8 cellular contexts compared by ENCODE assay signal in the genomic region with DNA sequence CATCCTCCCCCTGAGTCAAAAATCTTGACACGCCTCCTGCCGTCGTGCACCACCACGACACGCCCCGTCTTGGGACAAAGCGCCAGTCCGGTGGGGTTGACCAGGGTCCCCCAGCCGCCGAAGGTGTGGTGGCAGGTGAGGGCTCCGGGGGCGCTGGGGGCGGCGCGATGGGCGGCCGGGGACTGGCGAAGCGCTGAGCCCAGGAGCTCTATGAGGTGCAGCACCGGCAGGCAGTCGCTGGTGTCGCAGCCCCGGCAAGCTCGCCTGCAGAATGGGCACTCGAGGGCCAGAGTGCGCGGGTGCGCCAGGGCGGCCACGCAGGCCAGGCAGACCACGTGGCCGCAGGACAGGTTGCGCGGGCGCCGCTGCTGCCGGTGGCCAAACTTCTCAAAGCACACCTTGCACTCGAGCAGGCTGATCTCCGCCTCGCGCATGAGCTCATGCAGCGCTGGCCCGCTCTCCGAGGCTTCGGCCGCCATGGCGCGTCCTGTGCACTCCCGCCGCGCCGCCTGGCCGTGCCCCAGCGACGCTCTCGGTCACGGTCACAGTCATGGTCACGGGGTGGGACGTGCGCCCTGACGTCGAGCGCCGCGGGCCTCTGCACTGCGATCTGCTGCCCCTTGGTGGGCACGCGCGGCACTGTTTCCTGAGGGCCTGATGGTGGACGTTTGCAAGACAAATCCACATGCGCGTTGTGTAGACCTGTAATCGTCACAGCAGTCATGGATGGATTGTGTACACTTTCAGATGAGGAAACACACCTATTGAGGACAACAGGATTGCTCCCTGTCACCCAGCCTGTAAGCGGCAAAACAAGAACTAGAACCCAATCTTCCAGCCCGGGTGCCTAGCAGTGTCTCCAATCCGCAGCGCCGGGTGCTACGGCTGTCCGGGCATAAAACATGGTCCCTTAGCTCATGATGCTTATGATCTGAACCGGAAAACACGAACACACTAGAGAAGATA. TPM values are rescaled to one million over a fixed set of nuclear protein-coding genes. Genes with fewer than 3 reads are reported as not detected.
DNase-seq lines count a peak whose midpoint lies in the region; ATAC-seq and TF ChIP-seq lines count a peak whose summit lies in the region.

TSS of gene NHLRC1 (minus strand) at position 550 of the 966 bp plus-strand sequence. CDS start at position 479, 71 bp downstream.

- peak within 1 kb of the TSS; percentile 93 for H3K4me2 ChIP-seq in osteoblast (ENCODE audit: insufficient read depth, low read length)

- peak within 1 kb of the TSS; percentile 22 for H3K27ac Mint-ChIP-seq in CD8-positive, alpha-beta T cell
- no peak within 1 kb of the TSS for H3K27ac Mint-ChIP-seq in activated naive CD8-positive, alpha-beta T cell treated with anti-CD3 and anti-CD28 coated beads for 36 hours

- peaks cover 4% of the 10 kb centered on the region for H3K4me1 ChIP-seq in CD8-positive, alpha-beta T cell (ENCODE audit: insufficient read depth, low read length)
- peaks cover 11% of the 10 kb centered on the region for H3K4me1 ChIP-seq in osteoblast (ENCODE audit: insufficient read depth, low read length)

- peak within 1 kb of the TSS; percentile 100 for H2AFZ ChIP-seq in osteoblast (ENCODE audit: low read length)

- POLR2A ChIA-PET in CD8-positive, alpha-beta T cell (lab: Charles Lee), result interaction anchor here (0.8 to 1.7 kb wide), 2 partner anchors 14 to 33 kb away, joined by 3 to 4 read pairs; partner anchors contain the start of gene KDM1B

- peak; percentile 65 for TF ChIP-seq CTCF in CD8-positive, alpha-beta T cell (IDR thresholded peaks at IDR 0.05)
- peak; percentile 89 for TF ChIP-seq CTCF in osteoblast (IDR thresholded peaks at IDR 0.05; ENCODE audit: extremely low read depth, low read depth, low read length)

- peaks cover 9% of the 10 kb centered on the region for H3K9me3 Mint-ChIP-seq in CD8-positive, alpha-beta T cell
- H3K9me3 Mint-ChIP-seq in activated naive CD8-positive, alpha-beta T cell treated with anti-CD3 and anti-CD28 coated beads for 36 hours, result peaks cover 9% of the 10 kb centered on the region

- peaks cover 4% of the 10 kb centered on the region for H3K27me3 Mint-ChIP-seq in CD8-positive, alpha-beta T cell (ENCODE audit: low read depth)
- peaks cover 43% of the 10 kb centered on the region for H3K27me3 Mint-ChIP-seq in activated naive CD8-positive, alpha-beta T cell treated with anti-CD3 and anti-CD28 coated beads for 36 hours

- H3K9me3 ChIP-seq in CD8-positive, alpha-beta T cell (ENCODE audit: low read length), result no peaks in the 10 kb centered on the region
- H3K9me3 ChIP-seq in osteoblast (ENCODE audit: low read depth, low read length), result no peaks in the 10 kb centered on the region

- peaks cover 13% of the 10 kb centered on the region for H3K4me1 Mint-ChIP-seq in CD8-positive, alpha-beta T cell (ENCODE audit: low read depth)
- peaks cover 11% of the 10 kb centered on the region for H3K4me1 Mint-ChIP-seq in activated naive CD8-positive, alpha-beta T cell treated with anti-CD3 and anti-CD28 coated beads for 36 hours

- DNase-seq in CD8-positive, alpha-beta T cell, result peak; percentile 46 to 77 (median 68)
- peak; percentile 82 for DNase-seq in HT-29 (ENCODE audit: low spot score)
- peak; percentile 95 for DNase-seq in SK-MEL-5 (ENCODE audit: low read depth, low spot score)
- DNase-seq in activated naive CD8-positive, alpha-beta T cell treated with anti-CD3 and anti-CD28 coated beads for 36 hours, result peak; percentile 82
- peak; percentile 85 to 96 (median 92) for DNase-seq in head of caudate nucleus
- peak; percentile 97 for DNase-seq in osteoblast (ENCODE audit: insufficient read length, low spot score, missing footprints)

- H3K79me2 ChIP-seq in osteoblast (ENCODE audit: insufficient read depth, low read length), result peaks cover 11% of the 10 kb centered on the region

- H3K36me3 ChIP-seq in CD8-positive, alpha-beta T cell (ENCODE audit: insufficient read depth, low read length), result no peaks in the 10 kb centered on the region
- no peaks in the 10 kb centered on the region for H3K36me3 ChIP-seq in osteoblast (ENCODE audit: insufficient read depth, low read length)

- H4K20me1 ChIP-seq in osteoblast (ENCODE audit: insufficient read depth, low read length), result no peaks in the 10 kb centered on the region

- no peak within 1 kb of the TSS for H3K27ac ChIP-seq in CD8-positive, alpha-beta T cell (ENCODE audit: low read depth, low read length)
- H3K27ac ChIP-seq in osteoblast (ENCODE audit: low read depth, low read length) (peak within 1 kb of the TSS; percentile 44), temporal lobe (ENCODE audit: low read depth, low read length) (peak within 1 kb of the TSS; percentile 77)

- peak; percentile 99 for ATAC-seq in CD8-positive, alpha-beta T cell
- peak; percentile 95 for ATAC-seq in GM19468 (IDR thresholded peaks at IDR 0.05; ENCODE audit: extremely low read depth, unreplicated experiment)

- CTCF ChIA-PET in CD8-positive, alpha-beta T cell (lab: Charles Lee), result interaction anchor here (0.7 kb wide), 1 partner anchor 85 kb away, joined by 4 read pairs; no protein-coding TSS in a partner anchor

- H3K36me3 Mint-ChIP-seq in CD8-positive, alpha-beta T cell, result peaks cover 3% of the 10 kb centered on the region
- peaks cover 10% of the 10 kb centered on the region for H3K36me3 Mint-ChIP-seq in activated naive CD8-positive, alpha-beta T cell treated with anti-CD3 and anti-CD28 coated beads for 36 hours

- H3K4me3 Mint-ChIP-seq in CD8-positive, alpha-beta T cell, result peak within 1 kb of the TSS; percentile 85
- peak within 1 kb of the TSS; percentile 63 for H3K4me3 Mint-ChIP-seq in activated naive CD8-positive, alpha-beta T cell treated with anti-CD3 and anti-CD28 coated beads for 36 hours

- intact Hi-C loops in CD8-positive, alpha-beta T cell (cut with DNase I, micrococcal nuclease), result loop anchor here (1.0 to 10.0 kb wide), 4 partner anchors 32 to 966 kb away; partner anchors contain the start of genes KDM1B (in 1 of the 2) and TPMT (in 1 of the 2)
- intact Hi-C loops in head of caudate nucleus (cut with DNase I), result loop anchor here (5.0 to 10.0 kb wide), 4 partner anchors 135 to 538 kb away; partner anchors contain the start of genes KIF13A and NUP153

- in situ Hi-C loops in SK-MEL-5 (cut with HindIII; ENCODE audit: low pct_unique_long_range_greater_than_20kb, low sequenced_read_pairs), result no loop called here

- no peaks in the 10 kb centered on the region for H3K27me3 ChIP-seq in CD8-positive, alpha-beta T cell (ENCODE audit: insufficient read depth, low read length)
- no peaks in the 10 kb centered on the region for H3K27me3 ChIP-seq in osteoblast (ENCODE audit: insufficient read depth, low read length)

- peak within 1 kb of the TSS; percentile 62 for H3K4me3 ChIP-seq in CD8-positive, alpha-beta T cell (ENCODE audit: low read depth, low read length)
- H3K4me3 ChIP-seq in osteoblast (ENCODE audit: insufficient read depth, low read length), result peak within 1 kb of the TSS; percentile 77

RNA-seq across cellular contexts. Expression of gene NHLRC1, which starts in this region (rescaled TPM):
- under 1 TPM in 1 of 2 experiments, not detected in 1; 0.28 TPM for total RNA-seq in CD8-positive, alpha-beta T cell
- 1.6 and 4.0 TPM in 2 replicates for total RNA-seq in HT-29 (2014; rRNA removed; shearing (Covaris generic))
- total RNA-seq in SK-MEL-5 (2014; rRNA removed; shearing (Covaris generic)), result 4.4 and 5.0 TPM in 2 replicates
- polyA plus RNA-seq in SK-MEL-5 (2015; cell fraction: cytosol; rRNA removed), result 4.9 and 5.4 TPM in 2 replicates
- 0.76 and 3.7 TPM in 2 replicates for polyA plus RNA-seq in SK-MEL-5 (2015; cell fraction: nucleus; rRNA removed)
- under 1 TPM; 0.16 to 0.19 TPM for total RNA-seq in activated naive CD8-positive, alpha-beta T cell treated with anti-CD3 and anti-CD28 coated beads for 36 hours
- total RNA-seq in osteoblast, result 2.4 and 2.9 TPM in 2 replicates
- total RNA-seq in temporal lobe, result 1.2 TPM

Comparison
In these comparisons a context has a peak if more than half of its experiments do, and no peak if none do; other contexts are left out.
1. Peak in DNase-seq, ATAC-seq and H3K4me3 ChIP-seq in CD8-positive, alpha-beta T cell; RNA of the gene not detected or under 1 TPM.
2. Peak in DNase-seq in activated naive CD8-positive, alpha-beta T cell treated with anti-CD3 and anti-CD28 coated beads for 36 hours; RNA of the gene not detected or under 1 TPM.